Comparison of ENCODE assay signal across 29 cellular contexts in the genomic region with DNA sequence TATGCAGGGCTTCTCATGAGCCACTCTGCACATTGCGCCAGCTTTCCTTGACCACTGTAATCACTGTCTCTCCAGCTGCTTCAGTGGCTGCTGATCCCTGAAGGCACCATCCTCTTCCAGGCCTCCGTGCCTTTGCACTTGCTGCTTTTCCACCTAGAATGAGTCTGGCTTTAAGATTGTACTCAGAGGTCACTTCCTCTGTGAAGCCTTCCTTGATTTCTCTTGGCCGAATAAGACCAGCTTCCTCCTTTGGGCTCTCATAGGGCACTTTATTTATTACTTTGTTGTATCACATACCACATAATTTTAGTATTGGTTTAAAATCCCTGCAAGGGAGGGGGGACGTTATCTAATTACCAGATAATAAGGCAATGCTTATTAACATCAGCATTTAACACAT. TPM values are rescaled to one million over a fixed set of nuclear protein-coding genes. Genes with fewer than 3 reads are reported as not detected.
"Had no signal": no experiment of that assay in that cellular context is flagged by ENCODE, and none has a peak within 500 bp of the region (broad histone marks: within the 10 kb centered on the region; RNA-seq: fewer than 3 reads in every experiment).

No MANE protein-coding gene starts in this region.

- H3K4me3 Mint-ChIP-seq: stimulated activated effector memory CD8-positive, alpha-beta T cell treated with anti-CD3 and anti-CD28 coated beads, Interleukin-12 subunit alpha, Interleukin-12 subunit beta, amount 100 ng/mL, for 72 hours; stimulated activated memory B cell treated with anti-CD40 and anti-IgM and Interleukin-4, amounts not matched to agents 10 μg/mL and 1 μg/mL and 100 μg/mL, for 72 hours; stimulated activated naive B cell treated with anti-CD40 and anti-IgM and Interleukin-4, amounts not matched to agents 10 μg/mL and 1 μg/mL and 100 μg/mL, for 72 hours; stimulated activated naive CD8-positive, alpha-beta T cell treated with anti-CD3 and anti-CD28 coated beads, Interleukin-15, amount 100 ng/mL, for 72 hours; stimulated activated naive CD8-positive, alpha-beta T cell treated with anti-CD3 and anti-CD28 coated beads, Interleukin-15, Interleukin-2, amounts not matched to agents 100 ng/mL and 50 ng/mL, for 24 hours; type B pancreatic cell had no signal

- H3K9me3 ChIP-seq: stomach, suprapubic skin, testis, thoracic aorta, thyroid gland, tibial artery, transverse colon, upper lobe of left lung, upper lobe of right lung, uterus, vagina had no signal

- FAIRE-seq: urothelium cell line had no signal

- DNase-seq: stimulated activated CD4-positive, alpha-beta T cell treated with anti-CD3 and anti-CD28 coated beads, Interleukin-2, amount 100 ng/mL, for 48 hours; stimulated activated CD4-positive, alpha-beta T cell treated with anti-CD3 and anti-CD28 coated beads, Interleukin-4, amount 100 ng/mL, for 1 hour; stimulated activated CD4-positive, alpha-beta T cell treated with anti-CD3 and anti-CD28 coated beads, Interleukin-4, amount 100 ng/mL, for 24 hours; stimulated activated CD4-positive, alpha-beta T cell treated with anti-CD3 and anti-CD28 coated beads, Interleukin-4, amount 100 ng/mL, for 4 hours; stimulated activated CD8-positive, alpha-beta memory T cell treated with anti-CD3 and anti-CD28 coated beads, Interleukin-4, amount 100 ng/mL, for 48 hours; stimulated activated naive B cell treated with anti-CD40 and anti-IgM and Interleukin-4, amounts not matched to agents 10 μg/mL and 1 μg/mL and 100 μg/mL, for 72 hours; stimulated activated naive CD4-positive, alpha-beta T cell; stimulated activated naive CD4-positive, alpha-beta T cell treated with Interleukin-2 at 50 U/mL for 16 hours; stimulated activated naive CD8-positive, alpha-beta T cell treated with anti-CD3 and anti-CD28 coated beads, Interleukin-15, amount 100 ng/mL, for 72 hours; stimulated activated naive CD8-positive, alpha-beta T cell treated with anti-CD3 and anti-CD28 coated beads, Interleukin-15, Interleukin-2, amounts not matched to agents 100 U/mL and 50 U/mL, for 24 hours; stomach; thyroid gland; tibial artery; transverse colon; trophoblast cell; upper lobe of left lung; upper lobe of right lung; uterus had no signal

- H3K27ac ChIP-seq: stomach, suprapubic skin, testis, thoracic aorta, thyroid gland, tibial artery, tibial nerve, transverse colon, upper lobe of left lung, upper lobe of right lung, uterus, vagina had no signal

- H3K4me1 ChIP-seq: testis, thyroid gland, transverse colon, upper lobe of left lung, upper lobe of right lung, uterus, vagina had no signal

- H3K27me3 ChIP-seq: testis, thyroid gland, upper lobe of left lung, uterus, vagina had no signal

- H3K4me3 ChIP-seq: stomach, suprapubic skin, testis, thoracic aorta, thyroid gland, tibial artery, tibial nerve, transverse colon, upper lobe of left lung, upper lobe of right lung, uterus, vagina had no signal

- ATAC-seq: stimulated activated effector memory CD8-positive, alpha-beta T cell treated with anti-CD3 and anti-CD28 coated beads, Interleukin-12 subunit alpha, Interleukin-12 subunit beta, amount 100 ng/mL, for 72 hours; stimulated activated memory B cell treated with anti-CD40 and anti-IgM and Interleukin-4, amounts not matched to agents 10 μg/mL and 1 μg/mL and 100 μg/mL, for 72 hours; stimulated activated naive B cell treated with anti-CD40 and anti-IgM and Interleukin-4, amounts not matched to agents 10 μg/mL and 1 μg/mL and 100 μg/mL, for 72 hours; stimulated activated naive CD8-positive, alpha-beta T cell treated with anti-CD3 and anti-CD28 coated beads, Interleukin-15, amount 100 ng/mL, for 72 hours; stimulated activated naive CD8-positive, alpha-beta T cell treated with anti-CD3 and anti-CD28 coated beads, Interleukin-15, Interleukin-2, amounts not matched to agents 100 U/mL and 50 U/mL, for 24 hours; upper lobe of right lung had no signal

- H3K4me1 Mint-ChIP-seq: stimulated activated effector memory CD8-positive, alpha-beta T cell treated with anti-CD3 and anti-CD28 coated beads, Interleukin-12 subunit alpha, Interleukin-12 subunit beta, amount 100 ng/mL, for 72 hours had no signal

- H3K27ac Mint-ChIP-seq: stimulated activated effector memory CD8-positive, alpha-beta T cell treated with anti-CD3 and anti-CD28 coated beads, Interleukin-12 subunit alpha, Interleukin-12 subunit beta, amount 100 ng/mL, for 72 hours; stimulated activated memory B cell treated with anti-CD40 and anti-IgM and Interleukin-4, amounts not matched to agents 10 μg/mL and 1 μg/mL and 100 μg/mL, for 72 hours; stimulated activated naive B cell treated with anti-CD40 and anti-IgM and Interleukin-4, amounts not matched to agents 10 μg/mL and 1 μg/mL and 100 μg/mL, for 72 hours; stimulated activated naive CD8-positive, alpha-beta T cell treated with anti-CD3 and anti-CD28 coated beads, Interleukin-15, amount 100 ng/mL, for 72 hours; stimulated activated naive CD8-positive, alpha-beta T cell treated with anti-CD3 and anti-CD28 coated beads, Interleukin-15, Interleukin-2, amounts not matched to agents 100 ng/mL and 50 ng/mL, for 24 hours; type B pancreatic cell had no signal

- H3K36me3 ChIP-seq: stomach, suprapubic skin, thoracic aorta, thyroid gland, tibial artery, tibial nerve, transverse colon, upper lobe of left lung, upper lobe of right lung, uterus, vagina had no signal

- H3K9me3 Mint-ChIP-seq: stimulated activated effector memory CD8-positive, alpha-beta T cell treated with anti-CD3 and anti-CD28 coated beads, Interleukin-12 subunit alpha, Interleukin-12 subunit beta, amount 100 ng/mL, for 72 hours; stimulated activated naive CD8-positive, alpha-beta T cell treated with anti-CD3 and anti-CD28 coated beads, Interleukin-15, amount 100 ng/mL, for 72 hours; stimulated activated naive CD8-positive, alpha-beta T cell treated with anti-CD3 and anti-CD28 coated beads, Interleukin-15, Interleukin-2, amounts not matched to agents 100 ng/mL and 50 ng/mL, for 24 hours; type B pancreatic cell had no signal

- H3K36me3 Mint-ChIP-seq: stimulated activated effector memory CD8-positive, alpha-beta T cell treated with anti-CD3 and anti-CD28 coated beads, Interleukin-12 subunit alpha, Interleukin-12 subunit beta, amount 100 ng/mL, for 72 hours; stimulated activated memory B cell treated with anti-CD40 and anti-IgM and Interleukin-4, amounts not matched to agents 10 μg/mL and 1 μg/mL and 100 μg/mL, for 72 hours; type B pancreatic cell had no signal

RNA-seq across cellular contexts. Expression of gene CACNA1E, which starts 10.6 kb away (rescaled TPM):
- total RNA-seq: suprapubic skin, thoracic aorta, tibial nerve, ureter, vagina had no signal
